9 cellular contexts compared by ENCODE assay signal in the genomic region with DNA sequence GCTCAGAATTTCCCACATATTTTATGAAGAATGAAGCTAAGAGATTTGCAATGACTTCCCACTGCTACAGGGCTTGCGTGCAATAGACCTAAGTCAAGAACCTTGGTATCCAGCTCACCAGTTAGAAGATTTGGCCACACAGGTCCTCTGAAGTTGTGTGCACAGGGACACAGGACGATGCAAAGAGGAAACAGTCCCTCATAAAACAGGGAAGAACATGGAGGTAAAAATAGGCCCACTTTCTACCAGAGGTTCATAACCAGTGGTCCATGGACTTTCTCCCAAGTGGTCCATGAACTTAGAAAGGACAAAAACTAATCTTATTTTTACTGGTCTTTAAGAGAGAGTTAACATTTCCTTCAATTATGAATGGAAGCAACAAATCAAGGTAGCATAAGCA. TPM values are rescaled to one million over a fixed set of nuclear protein-coding genes. Genes with fewer than 3 reads are reported as not detected.
DNase-seq lines count a peak whose midpoint lies in the region; ATAC-seq, FAIRE-seq and TF ChIP-seq lines count a peak whose summit lies in the region.
"Had no signal": no experiment of that assay in that cellular context is flagged by ENCODE, and none has a peak within 500 bp of the region (broad histone marks: within the 10 kb centered on the region; RNA-seq: fewer than 3 reads in every experiment).

No MANE protein-coding gene starts in this region.

- H3K4me3 ChIP-seq in kidney (ENCODE audit: low read length in 2 of 2) (peak overlapping the region; percentile 99), tibial artery (peak overlapping the region; percentile 74 to 89)

- H3K27me3 ChIP-seq in tibial artery, result no peaks in the 10 kb centered on the region

- DNase-seq in activated naive CD4-positive, alpha-beta T cell treated with anti-CD3 and anti-CD28 coated beads, Interleukin-2, amount 10 ng/mL, durations not matched to agents 7 days and 5 days, result no peak
- no peak for DNase-seq in activated naive CD4-positive, alpha-beta T cell treated with anti-CD3 and anti-CD28 coated beads, Interleukin-2, amount 50 U/mL, for 16 hours
- DNase-seq in activated T-helper 2 cell treated with anti-CD3 and anti-CD28 coated beads, Interferon-gamma antibody, Interleukin-2, Interleukin-4, amounts not matched to agents 10 μg/mL and 5 μg/mL and 100 μg/mL, durations not matched to agents 14 hours and 24 hours and 36 hours (ENCODE audit: low spot score), result no peak
- DNase-seq in kidney, result no peak
- no peak for DNase-seq in tibial artery
- no peak for DNase-seq in CD1c-positive myeloid dendritic cell (ENCODE audit: extremely low spot score)
- no peak for DNase-seq in GM03348 (ENCODE audit: low spot score)

- H3K4me1 Mint-ChIP-seq in activated naive CD4-positive, alpha-beta T cell treated with anti-CD3 and anti-CD28 coated beads, Interleukin-2, amount 10 ng/mL, durations not matched to agents 7 days and 5 days, result peaks cover 39% of the 10 kb centered on the region
- H3K4me1 Mint-ChIP-seq in activated T-helper 2 cell treated with anti-CD3 and anti-CD28 coated beads, Interferon-gamma antibody, Interleukin-2, Interleukin-4, amounts not matched to agents 10 μg/mL and 5 μg/mL and 100 μg/mL, durations not matched to agents 14 hours and 24 hours and 36 hours (ENCODE audit: low read depth), result peaks cover 13% of the 10 kb centered on the region

- intact Hi-C loops in activated T-helper 2 cell treated with anti-CD3 and anti-CD28 coated beads, Interferon-gamma antibody, Interleukin-2, Interleukin-4, amounts not matched to agents 10 μg/mL and 5 μg/mL and 100 μg/mL, durations not matched to agents 14 hours and 24 hours and 36 hours (cut with micrococcal nuclease), result no loop called here
- intact Hi-C loops in kidney (cut with DNase I) (no loop called here), tibial artery (cut with DNase I; ENCODE audit: low total_unique reads) (loop anchor here (10.0 kb wide), 1 partner anchor 104 kb away; no protein-coding TSS in a partner anchor)

- H3K36me3 ChIP-seq in kidney (ENCODE audit: control insufficient read depth in 1 of 2, insufficient read depth in 2 of 2, low read length in 2 of 2) (peaks cover 6 to 8% of the 10 kb centered on the region in 2 donors), tibial artery (peaks cover 17 to 35% (median 21%) of the 10 kb centered on the region in 3 donors)

- H3K9me3 ChIP-seq in kidney (ENCODE audit: control insufficient read depth in 1 of 2, low read length in 2 of 2) (no peaks in the 10 kb centered on the region), tibial artery (no peaks in the 10 kb centered on the region)

- H3K27ac Mint-ChIP-seq in activated naive CD4-positive, alpha-beta T cell treated with anti-CD3 and anti-CD28 coated beads, Interleukin-2, amount 10 ng/mL, durations not matched to agents 7 days and 5 days, result no peak overlapping the region
- H3K27ac Mint-ChIP-seq in activated T-helper 2 cell treated with anti-CD3 and anti-CD28 coated beads, Interferon-gamma antibody, Interleukin-2, Interleukin-4, amounts not matched to agents 10 μg/mL and 5 μg/mL and 100 μg/mL, durations not matched to agents 14 hours and 24 hours and 36 hours, result no peak overlapping the region

- peaks cover 40% of the 10 kb centered on the region for H3K36me3 Mint-ChIP-seq in activated naive CD4-positive, alpha-beta T cell treated with anti-CD3 and anti-CD28 coated beads, Interleukin-2, amount 10 ng/mL, durations not matched to agents 7 days and 5 days
- peaks cover 38% of the 10 kb centered on the region for H3K36me3 Mint-ChIP-seq in activated T-helper 2 cell treated with anti-CD3 and anti-CD28 coated beads, Interferon-gamma antibody, Interleukin-2, Interleukin-4, amounts not matched to agents 10 μg/mL and 5 μg/mL and 100 μg/mL, durations not matched to agents 14 hours and 24 hours and 36 hours (ENCODE audit: low read depth)

- H3K27ac ChIP-seq in kidney (ENCODE audit: low read depth in 2 of 2, low read length in 2 of 2) (no peak overlapping the region), tibial artery (no peak overlapping the region)

- CTCF ChIA-PET in activated naive CD4-positive, alpha-beta T cell treated with anti-CD3 and anti-CD28 coated beads, Interleukin-2, amount 10 ng/mL, durations not matched to agents 7 days and 5 days (lab: Charles Lee), result interaction anchor here (0.9 kb wide), 1 partner anchor 105 kb away, joined by 6 read pairs; no protein-coding TSS in a partner anchor

- no peaks in the 10 kb centered on the region for H3K9me3 Mint-ChIP-seq in activated naive CD4-positive, alpha-beta T cell treated with anti-CD3 and anti-CD28 coated beads, Interleukin-2, amount 10 ng/mL, durations not matched to agents 7 days and 5 days
- H3K9me3 Mint-ChIP-seq in activated T-helper 2 cell treated with anti-CD3 and anti-CD28 coated beads, Interferon-gamma antibody, Interleukin-2, Interleukin-4, amounts not matched to agents 10 μg/mL and 5 μg/mL and 100 μg/mL, durations not matched to agents 14 hours and 24 hours and 36 hours, result no peaks in the 10 kb centered on the region

- peaks cover 9 to 12% of the 10 kb centered on the region in 2 donors for H3K4me1 ChIP-seq in kidney (ENCODE audit: control insufficient read depth in 1 of 2, insufficient read depth in 1 of 2, low read depth in 1 of 2, low read length in 2 of 2)
- H3K4me1 ChIP-seq in tibial artery, result peaks cover 0 to 24% (median 16%) of the 10 kb centered on the region in 4 donors

- TF ChIP-seq CTCF in kidney (IDR thresholded peaks at IDR 0.05; ENCODE audit: borderline replicate concordance, extremely low read depth, insufficient read depth), result no peak
- no peak for TF ChIP-seq CTCF in tibial artery (IDR thresholded peaks at IDR 0.05)

- no peak for FAIRE-seq in kidney (lab: Jason Lieb, UNC)

- H3K4me3 Mint-ChIP-seq in activated naive CD4-positive, alpha-beta T cell treated with anti-CD3 and anti-CD28 coated beads, Interleukin-2, amount 10 ng/mL, durations not matched to agents 7 days and 5 days, result peak overlapping the region; percentile 61
- peak overlapping the region; percentile 79 for H3K4me3 Mint-ChIP-seq in activated T-helper 2 cell treated with anti-CD3 and anti-CD28 coated beads, Interferon-gamma antibody, Interleukin-2, Interleukin-4, amounts not matched to agents 10 μg/mL and 5 μg/mL and 100 μg/mL, durations not matched to agents 14 hours and 24 hours and 36 hours (ENCODE audit: low read depth)

- peaks cover 5% of the 10 kb centered on the region for H3K27me3 Mint-ChIP-seq in activated naive CD4-positive, alpha-beta T cell treated with anti-CD3 and anti-CD28 coated beads, Interleukin-2, amount 10 ng/mL, durations not matched to agents 7 days and 5 days
- no peaks in the 10 kb centered on the region for H3K27me3 Mint-ChIP-seq in activated T-helper 2 cell treated with anti-CD3 and anti-CD28 coated beads, Interferon-gamma antibody, Interleukin-2, Interleukin-4, amounts not matched to agents 10 μg/mL and 5 μg/mL and 100 μg/mL, durations not matched to agents 14 hours and 24 hours and 36 hours (ENCODE audit: low read depth)

- no peak for ATAC-seq in HG02610 (IDR thresholded peaks at IDR 0.05; ENCODE audit: unreplicated experiment)

- H3K9ac ChIP-seq in kidney (ENCODE audit: low read length in 2 of 2), result no peak overlapping the region

RNA-seq across cellular contexts. Expression of gene ZKSCAN4, which starts 1.3 kb away (rescaled TPM):
- total RNA-seq in activated T-helper 2 cell treated with anti-CD3 and anti-CD28 coated beads, Interferon-gamma antibody, Interleukin-2, Interleukin-4, amounts not matched to agents 10 μg/mL and 5 μg/mL and 100 μg/mL, durations not matched to agents 14 hours and 24 hours and 36 hours, result 4.6 and 5.0 TPM in 2 replicates
- total RNA-seq in kidney, result 7.4 TPM
- 3.9 TPM for polyA plus RNA-seq in kidney (ENCODE audit: insufficient read depth, low read depth, low replicate concordance)

RNA-seq across cellular contexts. Expression of gene NKAPL, which starts 8.3 kb away (rescaled TPM):
- not detected in 2 replicates for total RNA-seq in activated T-helper 2 cell treated with anti-CD3 and anti-CD28 coated beads, Interferon-gamma antibody, Interleukin-2, Interleukin-4, amounts not matched to agents 10 μg/mL and 5 μg/mL and 100 μg/mL, durations not matched to agents 14 hours and 24 hours and 36 hours
- 1.2 TPM for total RNA-seq in kidney
- 1.7 TPM for polyA plus RNA-seq in kidney (ENCODE audit: insufficient read depth, low read depth, low replicate concordance)
- total RNA-seq: RPMI7951 had no signal

RNA-seq across cellular contexts. Expression of gene ZSCAN26, which starts 16.2 kb away (rescaled TPM):
- 6.1 and 7.7 TPM in 2 replicates for total RNA-seq in activated T-helper 2 cell treated with anti-CD3 and anti-CD28 coated beads, Interferon-gamma antibody, Interleukin-2, Interleukin-4, amounts not matched to agents 10 μg/mL and 5 μg/mL and 100 μg/mL, durations not matched to agents 14 hours and 24 hours and 36 hours
- total RNA-seq in kidney, result 17.2 TPM
- 11.8 TPM for polyA plus RNA-seq in kidney (ENCODE audit: insufficient read depth, low read depth, low replicate concordance)

RNA-seq across cellular contexts. Expression of gene ZSCAN9, which starts 25.7 kb away (rescaled TPM):
- 9.7 and 10.8 TPM in 2 replicates for total RNA-seq in activated T-helper 2 cell treated with anti-CD3 and anti-CD28 coated beads, Interferon-gamma antibody, Interleukin-2, Interleukin-4, amounts not matched to agents 10 μg/mL and 5 μg/mL and 100 μg/mL, durations not matched to agents 14 hours and 24 hours and 36 hours
- total RNA-seq in kidney, result 15.6 TPM
- 8.1 TPM for polyA plus RNA-seq in kidney (ENCODE audit: insufficient read depth, low read depth, low replicate concordance)

RNA-seq across cellular contexts. Expression of gene PGBD1, which starts 30.6 kb away (rescaled TPM):
- total RNA-seq in activated T-helper 2 cell treated with anti-CD3 and anti-CD28 coated beads, Interferon-gamma antibody, Interleukin-2, Interleukin-4, amounts not matched to agents 10 μg/mL and 5 μg/mL and 100 μg/mL, durations not matched to agents 14 hours and 24 hours and 36 hours, result 3.4 and 3.8 TPM in 2 replicates
- total RNA-seq in kidney, result 3.0 TPM
- 3.1 TPM for polyA plus RNA-seq in kidney (ENCODE audit: insufficient read depth, low read depth, low replicate concordance)
